In genomic region chr19:1214299-1214861, GRCh38 we compare ENCODE assay signal across 8 cellular contexts. TPM values are rescaled to one million over a fixed set of nuclear protein-coding genes. Genes with fewer than 3 reads are reported as not detected.
A peak's percentile ranks its signal among the peaks of the same experiment; 100 is the strongest.
DNase-seq lines count a peak whose midpoint lies in the region; ATAC-seq and TF ChIP-seq lines count a peak whose summit lies in the region.
"Had no signal": no experiment of that assay in that cellular context is flagged by ENCODE, and none has a peak within 500 bp of the region (broad histone marks: within the 10 kb centered on the region; RNA-seq: fewer than 3 reads in every experiment).

No MANE protein-coding gene starts in this region.

- peak overlapping the region; percentile 96 for H3K27ac Mint-ChIP-seq in activated CD4-positive, alpha-beta T cell treated with anti-CD3 and anti-CD28 coated beads, Interleukin-2, amount 10 ng/mL, durations not matched to agents 7 days and 5 days

- H3K27ac ChIP-seq in right cardiac atrium (ENCODE audit: low read length) (peak overlapping the region; percentile 68), thyroid gland (peak overlapping the region; percentile 81 to 84 (median 81))

- no peak for TF ChIP-seq CTCF in thyroid gland (IDR thresholded peaks at IDR 0.05)

- no peaks in the 10 kb centered on the region for H3K27me3 Mint-ChIP-seq in activated CD4-positive, alpha-beta T cell treated with anti-CD3 and anti-CD28 coated beads, Interleukin-2, amount 10 ng/mL, durations not matched to agents 7 days and 5 days

- no peaks in the 10 kb centered on the region for H3K9me3 Mint-ChIP-seq in activated CD4-positive, alpha-beta T cell treated with anti-CD3 and anti-CD28 coated beads, Interleukin-2, amount 10 ng/mL, durations not matched to agents 7 days and 5 days

- POLR2A ChIA-PET in activated CD4-positive, alpha-beta T cell treated with anti-CD3 and anti-CD28 coated beads, Interleukin-2, amount 10 ng/mL, durations not matched to agents 7 days and 5 days (lab: Charles Lee) = interaction anchor here (0.8 kb wide), 1 partner anchor 54 kb away, joined by 4 read pairs; the partner anchor contains the start of gene CIRBP

- ATAC-seq in right cardiac atrium (peak; percentile 1 to 2), HG03432 (IDR thresholded peaks at IDR 0.05; ENCODE audit: unreplicated experiment) (no peak)

- peaks cover 22% of the 10 kb centered on the region for H3K4me1 ChIP-seq in right cardiac atrium (ENCODE audit: control insufficient read depth, insufficient read depth, low read length)
- peaks cover 26 to 62% of the 10 kb centered on the region in 2 donors for H3K4me1 ChIP-seq in thyroid gland

- WGBS in right cardiac atrium = 53% methylated on average over 21 of the region's 21 CpGs
- 68 to 75% methylated on average over 10 to 12 of the region's 21 CpGs for WGBS in thyroid gland, 2 donors

- CTCF ChIA-PET in activated CD4-positive, alpha-beta T cell treated with anti-CD3 and anti-CD28 coated beads, Interleukin-2, amount 10 ng/mL, durations not matched to agents 7 days and 5 days (lab: Charles Lee) = interaction anchor here (0.6 to 2.9 kb wide), 8 partner anchors 9 to 805 kb away, joined by 3 to 11 read pairs (median 3); no protein-coding TSS in a partner anchor

- H3K36me3 Mint-ChIP-seq in activated CD4-positive, alpha-beta T cell treated with anti-CD3 and anti-CD28 coated beads, Interleukin-2, amount 10 ng/mL, durations not matched to agents 7 days and 5 days (ENCODE audit: low read depth) = peaks cover 19% of the 10 kb centered on the region

- H3K9me3 ChIP-seq in right cardiac atrium (ENCODE audit: control insufficient read depth, low read length) (no peaks in the 10 kb centered on the region), thyroid gland (no peaks in the 10 kb centered on the region)

- H3K4me3 Mint-ChIP-seq in activated CD4-positive, alpha-beta T cell treated with anti-CD3 and anti-CD28 coated beads, Interleukin-2, amount 10 ng/mL, durations not matched to agents 7 days and 5 days = peak overlapping the region; percentile 65

- no peaks in the 10 kb centered on the region for H3K36me3 ChIP-seq in thyroid gland

- no peak for DNase-seq in activated CD4-positive, alpha-beta T cell treated with anti-CD3 and anti-CD28 coated beads, Interleukin-2, amount 10 ng/mL, durations not matched to agents 7 days and 5 days
- no peak for DNase-seq in activated CD4-positive, alpha-beta T cell treated with anti-CD3 and anti-CD28 coated beads, Interleukin-2, amount 50 U/mL, for 4 hours
- DNase-seq in right cardiac atrium (no peak), thyroid gland (no peak), foreskin melanocyte (no peak)
- DNase-seq: activated gamma-delta T cell treated with Interleukin-2 at 50 U/mL for 16 hours, NCI-H1694 had no signal

- no peak for TF ChIP-seq POLR2A in thyroid gland (IDR thresholded peaks at IDR 0.05)

- H3K4me3 ChIP-seq in right cardiac atrium (ENCODE audit: low read length) (no peak overlapping the region), thyroid gland (replicated peaks in 1 of 3) (no peak overlapping the region)

- intact Hi-C loops in right cardiac atrium (cut with DNase I) = no loop called here
- intact Hi-C loops in thyroid gland (cut with DNase I) = no loop called here

- no peaks in the 10 kb centered on the region for H3K27me3 ChIP-seq in right cardiac atrium (ENCODE audit: control insufficient read depth, insufficient read depth)
- H3K27me3 ChIP-seq in thyroid gland = no peaks in the 10 kb centered on the region

- peaks cover 38% of the 10 kb centered on the region for H3K4me1 Mint-ChIP-seq in activated CD4-positive, alpha-beta T cell treated with anti-CD3 and anti-CD28 coated beads, Interleukin-2, amount 10 ng/mL, durations not matched to agents 7 days and 5 days

RNA-seq across cellular contexts. Expression of gene STK11, which starts 8.8 kb away (rescaled TPM):
- 10 to 100 TPM; 71.7 to 82.0 TPM for total RNA-seq in activated CD4-positive, alpha-beta T cell treated with anti-CD3 and anti-CD28 coated beads, Interleukin-2, amount 10 ng/mL, durations not matched to agents 7 days and 5 days
- total RNA-seq in right cardiac atrium (10 to 100 TPM; 56.9 to 62.0 (median 57.7) TPM), thyroid gland (10 to 100 TPM; 60.2 to 83.4 (median 71.1) TPM)
- polyA plus RNA-seq in right cardiac atrium = 64.5 TPM

RNA-seq across cellular contexts. Expression of gene CBARP, which starts 23.4 kb away (rescaled TPM):
- not detected for total RNA-seq in activated CD4-positive, alpha-beta T cell treated with anti-CD3 and anti-CD28 coated beads, Interleukin-2, amount 10 ng/mL, durations not matched to agents 7 days and 5 days
- 1 to 10 TPM in 3 of 4 donors, under 1 TPM in 1; 0.89 to 2.2 (median 1.5) TPM for total RNA-seq in right cardiac atrium
- polyA plus RNA-seq in right cardiac atrium = 0.97 TPM
- 1 to 10 TPM in 3 of 4 donors, under 1 TPM in 1; 0.73 to 3.2 (median 1.5) TPM for total RNA-seq in thyroid gland

RNA-seq across cellular contexts. Expression of gene ATP5F1D, which starts 27.2 kb away (rescaled TPM):
- total RNA-seq in activated CD4-positive, alpha-beta T cell treated with anti-CD3 and anti-CD28 coated beads, Interleukin-2, amount 10 ng/mL, durations not matched to agents 7 days and 5 days = 100 to 1,000 TPM; 151 to 166 TPM
- total RNA-seq in right cardiac atrium (100 to 1,000 TPM; 490 to 706 (median 622) TPM), thyroid gland (100 to 1,000 TPM in 1 of 4 donors, 10 to 100 TPM in 3; 39.2 to 182 (median 83.0) TPM)
- 660 TPM for polyA plus RNA-seq in right cardiac atrium

RNA-seq across cellular contexts. Expression of gene MIDN, which starts 34.0 kb away (rescaled TPM):
- 10 to 100 TPM; 58.0 to 65.7 TPM for total RNA-seq in activated CD4-positive, alpha-beta T cell treated with anti-CD3 and anti-CD28 coated beads, Interleukin-2, amount 10 ng/mL, durations not matched to agents 7 days and 5 days
- total RNA-seq in right cardiac atrium (100 to 1,000 TPM in 1 of 4 donors, 10 to 100 TPM in 3; 50.2 to 123 (median 62.4) TPM), thyroid gland (10 to 100 TPM; 16.2 to 89.2 (median 17.9) TPM)
- 45.6 TPM for polyA plus RNA-seq in right cardiac atrium

RNA-seq across cellular contexts. Expression of gene SBNO2, which starts 40.3 kb away (rescaled TPM):
- total RNA-seq in activated CD4-positive, alpha-beta T cell treated with anti-CD3 and anti-CD28 coated beads, Interleukin-2, amount 10 ng/mL, durations not matched to agents 7 days and 5 days = 10 to 100 TPM; 84.7 to 91.7 TPM
- total RNA-seq in right cardiac atrium = 10 to 100 TPM; 18.0 to 44.5 (median 20.5) TPM
- 13.4 TPM for polyA plus RNA-seq in right cardiac atrium
- total RNA-seq in thyroid gland = 10 to 100 TPM; 22.8 to 69.0 (median 25.5) TPM
